In genomic region chr1:207404849-207405525, GRCh38 we compare ENCODE assay signal across 8 cellular contexts. TPM values are rescaled to one million over a fixed set of nuclear protein-coding genes. Genes with fewer than 3 reads are reported as not detected.
A peak's percentile ranks its signal among the peaks of the same experiment; 100 is the strongest.
DNase-seq lines count a peak whose midpoint lies in the region; ATAC-seq, FAIRE-seq and TF ChIP-seq lines count a peak whose summit lies in the region.

No MANE protein-coding gene starts in this region.

- no peaks in the 10 kb centered on the region for H3K36me3 ChIP-seq in MM.1S (replicated peaks; ENCODE audit: insufficient read depth, low read length)

- H3K36me3 Mint-ChIP-seq in mesothelial cell of epicardium: no peaks in the 10 kb centered on the region

- H3K4me3 ChIP-seq in AG09309 (ENCODE audit: control insufficient read depth, low read depth, low read length): no peak overlapping the region
- no peak overlapping the region for H3K4me3 ChIP-seq in MM.1S (ENCODE audit: low read length)

- peaks cover 20% of the 10 kb centered on the region for H3K27me3 Mint-ChIP-seq in mesothelial cell of epicardium (ENCODE audit: low read depth)

- peak; percentile 92 for FAIRE-seq in endometrium (lab: Jason Lieb, UNC)

- peak; percentile 50 for ATAC-seq in GM19035 (IDR thresholded peaks at IDR 0.05; ENCODE audit: unreplicated experiment)

- no peaks in the 10 kb centered on the region for H3K9me3 ChIP-seq in MM.1S (replicated peaks; ENCODE audit: insufficient read depth, low read length)

- H3F3A ChIP-seq in MM.1S (ENCODE audit: insufficient read depth, low read length): no peaks in the 10 kb centered on the region

- H3K9me3 Mint-ChIP-seq in mesothelial cell of epicardium: no peaks in the 10 kb centered on the region

- no peak overlapping the region for H3K4me3 Mint-ChIP-seq in mesothelial cell of epicardium

- no peaks in the 10 kb centered on the region for H3K9me2 ChIP-seq in MM.1S (replicated peaks; ENCODE audit: insufficient read depth, low read length)

- H3K27ac ChIP-seq in MM.1S (ENCODE audit: low read length): no peak overlapping the region

- TF ChIP-seq CTCF in AG09309 (IDR thresholded peaks at IDR 0.05; ENCODE audit: control insufficient read depth, insufficient read depth, low read depth, low read length, missing control alignments): peak; percentile 70
- TF ChIP-seq CTCF in MM.1S (IDR thresholded peaks at IDR 0.05; ENCODE audit: low read length): peak; percentile 91
- TF ChIP-seq CTCF in mesothelial cell of epicardium (IDR thresholded peaks at IDR 0.05; ENCODE audit: unreplicated experiment): peak; percentile 66

- no peaks in the 10 kb centered on the region for H3K27me3 ChIP-seq in MM.1S (replicated peaks; ENCODE audit: insufficient read depth, low read length)

- H3K9ac ChIP-seq in MM.1S (ENCODE audit: low read length): no peak overlapping the region

- peak; percentile 59 for DNase-seq in AG09309 (ENCODE audit: low read depth)
- peak; percentile 85 for DNase-seq in MM.1S
- DNase-seq in RPMI8226: peak; percentile 65
- DNase-seq in mesothelial cell of epicardium (ENCODE audit: low spot score in 2 of 2, unreplicated experiment in 2 of 2): no peak
- DNase-seq in retina: no peak
- DNase-seq in activated CD4-positive, alpha-beta T cell treated with anti-CD3 and anti-CD28 coated beads for 1 hour: no peak

- no peak overlapping the region for H2AFZ ChIP-seq in MM.1S (ENCODE audit: low read length)

- peaks cover 2% of the 10 kb centered on the region for H3K4me1 Mint-ChIP-seq in mesothelial cell of epicardium

- H3K4me2 ChIP-seq in MM.1S (ENCODE audit: low read depth, low read length): no peak overlapping the region

- no peak overlapping the region for H3K27ac Mint-ChIP-seq in mesothelial cell of epicardium

- no peaks in the 10 kb centered on the region for H4K20me1 ChIP-seq in MM.1S (ENCODE audit: insufficient read depth, low read length)

- H3K4me1 ChIP-seq in MM.1S (ENCODE audit: low read length): no peaks in the 10 kb centered on the region

- no peaks in the 10 kb centered on the region for H3K79me2 ChIP-seq in MM.1S (ENCODE audit: low read length)

RNA-seq across cellular contexts. Expression of gene CR2, which starts 49.1 kb away (rescaled TPM):
- total RNA-seq in mesothelial cell of epicardium: not detected in 3 replicates

Comparison
In these comparisons a context has a peak if more than half of its experiments do, and no peak if none do; other contexts are left out.
1. DNase-seq: peak in AG09309 (single experiment), MM.1S (single experiment) and RPMI8226 (single experiment); none in mesothelial cell of epicardium (0 of 2), retina (single experiment) and activated CD4-positive, alpha-beta T cell treated with anti-CD3 and anti-CD28 coated beads for 1 hour (single experiment).
2. Peak in every context shown above with its lines, with median percentiles within 50 percentile points of each other: CTCF ChIP-seq.